1 cellular context compared by ENCODE assay signal in genomic region chr14:99480856-99481744, GRCh38.
A peak's percentile ranks its signal among the peaks of the same experiment; 100 is the strongest.
TF ChIP-seq lines count a peak whose summit lies in the region.

Gene CCNK (plus strand): TSS chr14:99481409. CDS start chr14:99492678, 11,269 bp downstream.
Gene SETD3 (minus strand): TSS chr14:99480859. CDS start chr14:99465805, 15,054 bp downstream.

TF ChIP-seq in HEK293, 187 proteins besides CTCF, POLR2A, EP300 and RAD21 (continued from another document and continues in another):
- TF ChIP-seq ZSCAN18 (tag by site-specific recombination; IDR thresholded peaks at IDR 0.05): no peak
- TF ChIP-seq ZNF266 (tag by site-specific recombination; IDR thresholded peaks at IDR 0.05; ENCODE audit: low read depth): no peak
- TF ChIP-seq ZSCAN5A (tag by site-specific recombination; IDR thresholded peaks at IDR 0.05): no peak
- TF ChIP-seq KLF7 (tag by site-specific recombination; IDR thresholded peaks at IDR 0.05; ENCODE audit: borderline replicate concordance): no peak
- no peak for TF ChIP-seq ZNF513 (tag by site-specific recombination; IDR thresholded peaks at IDR 0.05)
- no peak for TF ChIP-seq ZNF623 (tag by site-specific recombination; IDR thresholded peaks at IDR 0.05)
- no peak for TF ChIP-seq ZNF785 (tag by site-specific recombination; IDR thresholded peaks at IDR 0.05)
- no peak for TF ChIP-seq ZNF621 (tag by site-specific recombination; IDR thresholded peaks at IDR 0.05)
- no peak for TF ChIP-seq GLI4 (tag by site-specific recombination; IDR thresholded peaks at IDR 0.05)
- no peak for TF ChIP-seq ZNF549 (tag by site-specific recombination; IDR thresholded peaks at IDR 0.05)
- TF ChIP-seq ZFP41 (tag by site-specific recombination; IDR thresholded peaks at IDR 0.05; ENCODE audit: borderline replicate concordance): no peak
- TF ChIP-seq ZNF211 (tag by site-specific recombination; IDR thresholded peaks at IDR 0.05; ENCODE audit: low read depth): no peak
- TF ChIP-seq KLF16 (tag by site-specific recombination; IDR thresholded peaks at IDR 0.05): peak; percentile 54; the same call in 1 of the 2 replicates
- peak; percentile 94 for TF ChIP-seq KLF8 (tag by site-specific recombination; IDR thresholded peaks at IDR 0.05)
- TF ChIP-seq ZNF585B (tag by site-specific recombination; IDR thresholded peaks at IDR 0.05): no peak
- TF ChIP-seq HIC1 (tag by site-specific recombination; IDR thresholded peaks at IDR 0.05): peak; percentile 98
- no peak for TF ChIP-seq ZNF148 (tag by site-specific recombination; IDR thresholded peaks at IDR 0.05; ENCODE audit: borderline replicate concordance)
- TF ChIP-seq ZNF132 (tag by site-specific recombination; IDR thresholded peaks at IDR 0.05; ENCODE audit: borderline replicate concordance): no peak
- no peak for TF ChIP-seq PRDM6 (tag by site-specific recombination; IDR thresholded peaks at IDR 0.05)
- TF ChIP-seq SP3 (tag by site-specific recombination; IDR thresholded peaks at IDR 0.05): peak; percentile 97
- TF ChIP-seq ZNF707 (tag by site-specific recombination; IDR thresholded peaks at IDR 0.05): no peak
- peak; percentile 89 for TF ChIP-seq GLIS2 (tag by site-specific recombination; IDR thresholded peaks at IDR 0.05)
- no peak for TF ChIP-seq AEBP2 (tag by site-specific recombination; IDR thresholded peaks at IDR 0.05; ENCODE audit: borderline replicate concordance)
- peak; percentile 96 for TF ChIP-seq YY2 (tag by site-specific recombination; IDR thresholded peaks at IDR 0.05)
- no peak for TF ChIP-seq ZNF214 (tag by site-specific recombination; IDR thresholded peaks at IDR 0.05; ENCODE audit: borderline replicate concordance)
- no peak for TF ChIP-seq FEZF1 (tag by site-specific recombination; IDR thresholded peaks at IDR 0.05)
- peak; percentile 72 for TF ChIP-seq ZNF843 (tag by site-specific recombination; IDR thresholded peaks at IDR 0.05)
- TF ChIP-seq ZNF362 (tag by site-specific recombination; IDR thresholded peaks at IDR 0.05): no peak
- TF ChIP-seq ZSCAN23 (tag by site-specific recombination; IDR thresholded peaks at IDR 0.05): no peak
- TF ChIP-seq BCL6B (tag by site-specific recombination; IDR thresholded peaks at IDR 0.05): no peak
- TF ChIP-seq MZF1 (tag by site-specific recombination; IDR thresholded peaks at IDR 0.05; ENCODE audit: borderline replicate concordance): no peak
- no peak for TF ChIP-seq ZBTB6 (tag by site-specific recombination; IDR thresholded peaks at IDR 0.05)
- TF ChIP-seq GLIS1 (tag by site-specific recombination; IDR thresholded peaks at IDR 0.05): no peak
- no peak for TF ChIP-seq ZNF280C (tag by site-specific recombination; IDR thresholded peaks at IDR 0.05)
- no peak for TF ChIP-seq ZBTB10 (tag by site-specific recombination; IDR thresholded peaks at IDR 0.05)
- TF ChIP-seq ZNF433 (tag by site-specific recombination; IDR thresholded peaks at IDR 0.05; ENCODE audit: low read depth): no peak
